Comparison of ENCODE assay signal across 29 cellular contexts in the genomic region with DNA sequence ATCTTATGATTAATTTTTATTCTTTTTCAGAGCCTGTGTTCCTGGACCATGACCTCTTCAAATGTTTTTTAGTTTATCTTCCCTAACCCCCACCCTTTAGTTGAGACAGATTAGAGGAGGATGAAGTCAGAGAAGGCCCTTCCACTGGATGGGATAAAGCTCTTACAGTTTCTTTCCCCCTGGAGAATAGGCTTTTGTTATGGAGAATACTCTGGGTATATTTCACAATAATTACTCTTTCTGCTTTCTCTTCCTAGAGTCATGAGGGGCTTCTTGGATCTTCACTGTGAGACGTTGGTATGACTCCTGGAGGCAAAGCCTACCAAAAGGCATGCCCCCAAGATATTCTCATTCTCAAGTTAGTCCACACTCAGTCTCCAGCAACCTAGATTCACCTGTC.
"Had no signal": no experiment of that assay in that cellular context is flagged by ENCODE, and none has a peak within 500 bp of the region (broad histone marks: within the 10 kb centered on the region; RNA-seq: fewer than 3 reads in every experiment).

No MANE protein-coding gene starts in this region.

- H3K27ac Mint-ChIP-seq: immature natural killer cell, mesothelial cell of epicardium had no signal

- H3K27me3 ChIP-seq: dorsolateral prefrontal cortex, esophagus squamous epithelium, gastrocnemius medialis, heart right ventricle, left lung had no signal

- ATAC-seq: esophagus mucosa, gastrocnemius medialis, heart right ventricle, left cardiac atrium, left lung, left ventricle myocardium superior, lower lobe of right lung, mucosa of descending colon had no signal

- H3K4me1 ChIP-seq: gastrocnemius medialis, left lung had no signal

- H3K4me1 Mint-ChIP-seq: immature natural killer cell had no signal

- H3K36me3 ChIP-seq: esophagus squamous epithelium, gastrocnemius medialis, heart right ventricle, left lung, lower lobe of right lung had no signal

- H3K27ac ChIP-seq: coronary artery, epithelial cell of prostate, esophagus squamous epithelium, gastrocnemius medialis, heart right ventricle, left lung, lower lobe of right lung had no signal

- H3K36me3 Mint-ChIP-seq: immature natural killer cell, mesothelial cell of epicardium had no signal

- H3K4me3 ChIP-seq: coronary artery, dorsolateral prefrontal cortex, esophagus squamous epithelium, gastrocnemius medialis, heart right ventricle, left lung, lower lobe of right lung, mucosa of descending colon had no signal

- H3K4me3 Mint-ChIP-seq: immature natural killer cell, mesothelial cell of epicardium had no signal

- H3K9me3 ChIP-seq: esophagus squamous epithelium, gastrocnemius medialis, left lung, lower lobe of right lung had no signal

- FAIRE-seq: colon, endothelial cell of umbilical vein, kidney had no signal

- DNase-seq: dermis blood vessel endothelial cell; dorsolateral prefrontal cortex; effector CD4-positive, alpha-beta T cell; effector memory CD4-positive, alpha-beta T cell; erythroblast; esophagus squamous epithelium; foreskin fibroblast; foreskin melanocyte; gastrocnemius medialis; glutamatergic neuron; head of caudate nucleus; heart right ventricle; hypothalamus; immature natural killer cell; islet precursor cell; kidney; kidney glomerular epithelial cell; left cardiac atrium; left lung; left ventricle myocardium superior; lower lobe of right lung; mesenchymal stem cell; mucosa of descending colon had no signal
